In the genomic region with DNA sequence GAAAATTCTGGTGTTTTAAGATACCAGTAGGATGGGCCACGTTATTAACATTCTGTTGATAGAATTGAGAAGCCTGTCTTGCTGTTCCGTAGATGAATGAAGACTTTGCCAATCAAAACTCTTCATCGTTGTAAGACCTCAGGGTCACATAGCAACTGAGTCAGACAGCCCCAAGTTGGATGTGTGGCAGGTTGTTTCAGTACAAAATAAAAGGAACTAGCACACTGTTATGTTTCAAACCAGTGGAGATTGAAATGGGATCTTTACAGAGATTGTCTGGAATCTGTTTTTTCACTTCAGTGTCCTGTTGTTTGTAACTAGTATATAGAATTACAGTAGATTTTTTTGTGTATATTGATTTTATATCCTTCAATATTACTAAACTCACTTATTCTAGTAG, we compare ENCODE assay signal across 27 cellular contexts. TPM values are rescaled to one million over a fixed set of nuclear protein-coding genes. Genes with fewer than 3 reads are reported as not detected.
DNase-seq lines count a peak whose midpoint lies in the region; ATAC-seq lines count a peak whose summit lies in the region.
"Had no signal": no experiment of that assay in that cellular context is flagged by ENCODE, and none has a peak within 500 bp of the region (broad histone marks: within the 10 kb centered on the region; RNA-seq: fewer than 3 reads in every experiment).

No MANE protein-coding gene starts in this region.

- H3K4me1 ChIP-seq in neuron (ENCODE audit: insufficient read depth, low read length), result peaks cover 18% of the 10 kb centered on the region

- H3K9me3 Mint-ChIP-seq in activated T-cell treated with anti-CD3 and anti-CD28 coated beads, Interleukin-2, amount 50 U/mL, for 24 hours, result no peaks in the 10 kb centered on the region
- peaks cover 1% of the 10 kb centered on the region for H3K9me3 Mint-ChIP-seq in activated T-cell treated with anti-CD3 and anti-CD28 coated beads, Interleukin-2, amount 50 U/mL, for 4 hours

- H3K27me3 Mint-ChIP-seq in activated T-cell treated with anti-CD3 and anti-CD28 coated beads, Interleukin-2, amount 50 U/mL, for 24 hours, result no peaks in the 10 kb centered on the region
- no peaks in the 10 kb centered on the region for H3K27me3 Mint-ChIP-seq in activated T-cell treated with anti-CD3 and anti-CD28 coated beads, Interleukin-2, amount 50 U/mL, for 4 hours (ENCODE audit: low read depth)
- no peaks in the 10 kb centered on the region for H3K27me3 Mint-ChIP-seq in T-helper 17 cell
- H3K27me3 Mint-ChIP-seq: activated CD4-positive, alpha-beta memory T cell treated with anti-CD3 and anti-CD28 coated beads, Interleukin-2, amount 10 ng/mL, durations not matched to agents 7 days and 5 days had no signal

- no peak overlapping the region for H2AFZ ChIP-seq in neuron (ENCODE audit: low read depth, low read length)

- peak overlapping the region; percentile 34 for H3K27ac Mint-ChIP-seq in activated T-cell treated with anti-CD3 and anti-CD28 coated beads, Interleukin-2, amount 50 U/mL, for 24 hours
- peak overlapping the region; percentile 69 for H3K27ac Mint-ChIP-seq in T-helper 17 cell
- H3K27ac Mint-ChIP-seq: activated CD4-positive, alpha-beta memory T cell treated with anti-CD3 and anti-CD28 coated beads, Interleukin-2, amount 10 ng/mL, durations not matched to agents 7 days and 5 days had no signal

- H3K4me3 ChIP-seq in neuron (ENCODE audit: low read length), result peak overlapping the region; percentile 2
- H3K4me3 ChIP-seq: cardiac muscle cell, HAP-1, right atrium auricular region, smooth muscle cell, tibial nerve had no signal

- DNase-seq in activated T-cell treated with anti-CD3 and anti-CD28 coated beads, Interleukin-2, amount 50 U/mL, for 24 hours, result no peak
- DNase-seq in activated T-cell treated with anti-CD3 and anti-CD28 coated beads, Interleukin-2, amount 50 U/mL, for 4 hours, result no peak
- no peak for DNase-seq in T-helper 17 cell
- DNase-seq in dermis blood vessel endothelial cell, result peak; percentile 19
- no peak for DNase-seq in NCI-H524 (lab: John Stamatoyannopoulos, UW)
- DNase-seq in NCI-H1694 (lab: John Stamatoyannopoulos, UW), result no peak
- DNase-seq: activated CD4-positive, alpha-beta memory T cell treated with anti-CD3 and anti-CD28 coated beads, Interleukin-2, amount 10 ng/mL, durations not matched to agents 7 days and 5 days; activated naive CD4-positive, alpha-beta T cell treated with Interleukin-2 at 50 U/mL for 16 hours; activated T-cell treated with anti-CD3 and anti-CD28 coated beads for 4 hours; amygdala; DMS79; GF-D8; hypothalamus; immature natural killer cell; NCI-H446; NCI-H82; RPMI8226; stimulated activated CD4-positive, alpha-beta T cell treated with anti-CD3 and anti-CD28 coated beads, Interleukin-1b, Interleukin-23, amount 100 ng/mL, for 48 hours; T-helper 1 cell had no signal

- peaks cover 80% of the 10 kb centered on the region for H3K4me1 Mint-ChIP-seq in activated T-cell treated with anti-CD3 and anti-CD28 coated beads, Interleukin-2, amount 50 U/mL, for 24 hours (ENCODE audit: low read depth)
- H3K4me1 Mint-ChIP-seq in activated T-cell treated with anti-CD3 and anti-CD28 coated beads, Interleukin-2, amount 50 U/mL, for 4 hours (ENCODE audit: low read depth), result peaks cover 69% of the 10 kb centered on the region
- H3K4me1 Mint-ChIP-seq in T-helper 17 cell, result peaks cover 47% of the 10 kb centered on the region

- H3K9me3 ChIP-seq in T-helper 17 cell (ENCODE audit: control insufficient read depth, low read length, poor library complexity, severe bottlenecking) (no peaks in the 10 kb centered on the region), neuron (ENCODE audit: low read length) (no peaks in the 10 kb centered on the region)
- H3K9me3 ChIP-seq: HAP-1, right atrium auricular region, tibial nerve had no signal

- no peaks in the 10 kb centered on the region for H3K36me3 ChIP-seq in neuron (ENCODE audit: insufficient read depth, low read length)
- H3K36me3 ChIP-seq: cardiac muscle cell, HAP-1, right atrium auricular region, tibial nerve had no signal

- ATAC-seq in activated T-cell treated with anti-CD3 and anti-CD28 coated beads, Interleukin-2, amount 50 U/mL, for 4 hours, result no peak
- ATAC-seq in T-helper 17 cell (peak; percentile 20), GM19328 (IDR thresholded peaks at IDR 0.05; ENCODE audit: unreplicated experiment) (no peak)
- ATAC-seq: activated CD4-positive, CD25-positive, alpha-beta regulatory T cell treated with anti-CD3 and anti-CD28 coated beads, Interleukin-2, amount 50 U/mL, for 24 hours had no signal

- no peak overlapping the region for H3K4me3 Mint-ChIP-seq in activated T-cell treated with anti-CD3 and anti-CD28 coated beads, Interleukin-2, amount 50 U/mL, for 24 hours
- H3K4me3 Mint-ChIP-seq in activated T-cell treated with anti-CD3 and anti-CD28 coated beads, Interleukin-2, amount 50 U/mL, for 4 hours, result no peak overlapping the region
- H3K4me3 Mint-ChIP-seq in T-helper 17 cell, result peak overlapping the region; percentile 28
- H3K4me3 Mint-ChIP-seq: activated CD4-positive, alpha-beta memory T cell treated with anti-CD3 and anti-CD28 coated beads, Interleukin-2, amount 10 ng/mL, durations not matched to agents 7 days and 5 days had no signal

- H3K27me3 ChIP-seq in neuron (ENCODE audit: insufficient read depth, low read length), result no peaks in the 10 kb centered on the region
- H3K27me3 ChIP-seq: cardiac muscle cell, right atrium auricular region, tibial nerve had no signal

- H3K36me3 Mint-ChIP-seq in activated T-cell treated with anti-CD3 and anti-CD28 coated beads, Interleukin-2, amount 50 U/mL, for 24 hours (ENCODE audit: low read depth), result peaks cover 6% of the 10 kb centered on the region
- H3K36me3 Mint-ChIP-seq in activated T-cell treated with anti-CD3 and anti-CD28 coated beads, Interleukin-2, amount 50 U/mL, for 4 hours (ENCODE audit: insufficient read depth), result peaks cover 2% of the 10 kb centered on the region
- H3K36me3 Mint-ChIP-seq in T-helper 17 cell (ENCODE audit: low read depth), result no peaks in the 10 kb centered on the region
- H3K36me3 Mint-ChIP-seq: immature natural killer cell had no signal

RNA-seq across cellular contexts. Expression of a gene that starts 22.6 kb away (rescaled TPM):
- 10 to 100 TPM; 28.4 to 32.4 (median 28.6) TPM for total RNA-seq in activated T-cell treated with anti-CD3 and anti-CD28 coated beads, Interleukin-2, amount 50 U/mL, for 4 hours
- total RNA-seq in T-helper 17 cell, result 10 to 100 TPM; 76.5 to 89.0 TPM
- total RNA-seq in dermis blood vessel endothelial cell, result 20.9 and 26.6 TPM in 2 replicates
